Comparison of ENCODE assay signal across 8 cellular contexts in genomic region chr4:88006956-88007303, GRCh38. TPM values are rescaled to one million over a fixed set of nuclear protein-coding genes. Genes with fewer than 3 reads are reported as not detected.
DNase-seq lines count a peak whose midpoint lies in the region; ATAC-seq, FAIRE-seq and TF ChIP-seq lines count a peak whose summit lies in the region.

No MANE protein-coding gene starts in this region.

- intact Hi-C loops in activated B cell treated with CpG ODN at 0.5 μM for 24 hours (cut with micrococcal nuclease) = loop anchor here (1.0 to 5.0 kb wide), 3 partner anchors 277 to 450 kb away; partner anchors contain the start of genes HERC5 and PPM1K
- intact Hi-C loops in heart right ventricle (cut with DNase I) = no loop called here

- no peak for ATAC-seq in activated B cell treated with CpG ODN at 0.5 μM for 24 hours (ENCODE audit: low read depth)
- peak in 1 of 8 donors; percentile 1 for ATAC-seq in heart right ventricle
- no peak for ATAC-seq in GM21367 (IDR thresholded peaks at IDR 0.05; ENCODE audit: unreplicated experiment)
- ATAC-seq in GM21717 (IDR thresholded peaks at IDR 0.05; ENCODE audit: unreplicated experiment) = no peak

- TF ChIP-seq POLR2A in GM12892 (IDR thresholded peaks at IDR 0.05; ENCODE audit: low read depth, low read length) = no peak

- CTCF ChIA-PET in activated B cell treated with CpG ODN at 0.5 μM for 24 hours (lab: Charles Lee) = no interaction called here

- peak overlapping the region; percentile 13 for H3K27ac Mint-ChIP-seq in activated B cell treated with CpG ODN at 0.5 μM for 24 hours

- peak overlapping the region; percentile 81 for H3K4me3 Mint-ChIP-seq in activated B cell treated with CpG ODN at 0.5 μM for 24 hours

- H3K4me3 ChIP-seq in heart right ventricle = peak overlapping the region in 9 of 10 donors; percentile 74 to 92 (median 80)
- H3K4me3 ChIP-seq in skeletal muscle tissue (ENCODE audit: low read length in 3 of 3) = peak overlapping the region; percentile 57 to 79 (median 79)

- POLR2A ChIA-PET in activated B cell treated with CpG ODN at 0.5 μM for 24 hours (lab: Charles Lee) = no interaction called here

- H3K9ac ChIP-seq in skeletal muscle tissue (ENCODE audit: low read depth in 1 of 3, low read length in 3 of 3) = peak overlapping the region; percentile 58 to 75 (median 63)

- no peaks in the 10 kb centered on the region for H3K9me3 Mint-ChIP-seq in activated B cell treated with CpG ODN at 0.5 μM for 24 hours

- H3K27me3 Mint-ChIP-seq in activated B cell treated with CpG ODN at 0.5 μM for 24 hours = peaks cover 3% of the 10 kb centered on the region

- H3K9me3 ChIP-seq in heart right ventricle = no peaks in the 10 kb centered on the region
- no peaks in the 10 kb centered on the region for H3K9me3 ChIP-seq in skeletal muscle tissue (ENCODE audit: control insufficient read depth in 3 of 3, low read length in 3 of 3)

- FAIRE-seq in GM12892 (lab: Jason Lieb, UNC) = peak; percentile 72

- H3K4me1 Mint-ChIP-seq in activated B cell treated with CpG ODN at 0.5 μM for 24 hours = peaks cover 22% of the 10 kb centered on the region

- H3K27ac ChIP-seq in heart right ventricle (peak overlapping the region in 8 of 10 donors; percentile 80 to 87 (median 83)), skeletal muscle tissue (ENCODE audit: low read depth, low read length) (peak overlapping the region; percentile 37)

- no peaks in the 10 kb centered on the region for H3K27me3 ChIP-seq in heart right ventricle
- H3K27me3 ChIP-seq in skeletal muscle tissue (ENCODE audit: control insufficient read depth in 3 of 3, insufficient read depth in 3 of 3, low read length in 3 of 3) = no peaks in the 10 kb centered on the region

- TF ChIP-seq CTCF in activated B cell treated with CpG ODN at 0.5 μM for 24 hours (IDR thresholded peaks at IDR 0.05) (no peak), heart right ventricle (IDR thresholded peaks at IDR 0.05) (no peak)

- H3K4me1 ChIP-seq in heart right ventricle = peaks cover 7 to 53% (median 35%) of the 10 kb centered on the region in 9 donors
- peaks cover 10 to 15% (median 11%) of the 10 kb centered on the region in 3 donors for H3K4me1 ChIP-seq in skeletal muscle tissue (ENCODE audit: control insufficient read depth in 3 of 3, insufficient read depth in 3 of 3, low read length in 3 of 3)

- no peak for DNase-seq in GM12892 (ENCODE audit: insufficient read length)
- no peak for DNase-seq in activated B cell treated with CpG ODN at 0.5 μM for 24 hours
- DNase-seq in heart right ventricle = peak in 1 of 2 donors; percentile 11
- no peak for DNase-seq in hepatic stellate cell (ENCODE audit: low spot score)
- DNase-seq in HPDE6-E6E7 (ENCODE audit: extremely low spot score) = no peak

- H3K36me3 Mint-ChIP-seq in activated B cell treated with CpG ODN at 0.5 μM for 24 hours (ENCODE audit: low read depth) = no peaks in the 10 kb centered on the region

- H3K36me3 ChIP-seq in heart right ventricle = no peaks in the 10 kb centered on the region
- H3K36me3 ChIP-seq in skeletal muscle tissue (ENCODE audit: control insufficient read depth in 3 of 3, insufficient read depth in 3 of 3, low read length in 3 of 3) = no peaks in the 10 kb centered on the region

- 55 to 58% methylated on average over 10 of the region's 10 CpGs for WGBS in heart right ventricle, 2 donors

RNA-seq across cellular contexts. Expression of gene PKD2, which starts 0.5 kb away (rescaled TPM):
- polyA plus RNA-seq in GM12892 (2012; ENCODE audit: missing spikeins) = 6.4 TPM
- total RNA-seq in activated B cell treated with CpG ODN at 0.5 μM for 24 hours (4.2 and 6.2 TPM in 2 replicates), heart right ventricle (10 to 100 TPM; 11.3 to 21.5 (median 14.5) TPM), skeletal muscle tissue (36.0 TPM)
- 10 to 100 TPM in 1 of 2 donors, 1 to 10 TPM in 1; 6.5 to 11.8 TPM for polyA plus RNA-seq in heart right ventricle

RNA-seq across cellular contexts. Expression of gene SPP1, which starts 31.4 kb away (rescaled TPM):
- not detected for polyA plus RNA-seq in GM12892 (2012; ENCODE audit: missing spikeins)
- not detected in 2 replicates for total RNA-seq in activated B cell treated with CpG ODN at 0.5 μM for 24 hours
- 100 to 1,000 TPM in 1 of 10 donors, 10 to 100 TPM in 3, 1 to 10 TPM in 6; 1.2 to 246 (median 7.0) TPM for total RNA-seq in heart right ventricle
- 10 to 100 TPM in 1 of 2 donors, 1 to 10 TPM in 1; 2.2 to 41.1 TPM for polyA plus RNA-seq in heart right ventricle
- 156 TPM for total RNA-seq in skeletal muscle tissue
